Comparison of ENCODE assay signal across 8 cellular contexts in genomic region chrX:81377329-81377728, GRCh38.
DNase-seq lines count a peak whose midpoint lies in the region; ATAC-seq and TF ChIP-seq lines count a peak whose summit lies in the region.

No MANE protein-coding gene starts in this region.

- H3K4me3 Mint-ChIP-seq in activated T-cell treated with anti-CD3 and anti-CD28 coated beads, Interleukin-2, amount 50 U/mL, for 4 hours: no peak overlapping the region

- H3K27me3 ChIP-seq in PC-9 (ENCODE audit: insufficient read depth, low read depth): no peaks in the 10 kb centered on the region
- no peaks in the 10 kb centered on the region for H3K27me3 ChIP-seq in thoracic aorta (replicated peaks; ENCODE audit: insufficient read depth)

- H3K36me3 ChIP-seq in PC-9 (ENCODE audit: low read depth) (no peaks in the 10 kb centered on the region), thoracic aorta (no peaks in the 10 kb centered on the region)

- DNase-seq in NCI-H446 (lab: John Stamatoyannopoulos, UW) (peak; percentile 2 to 18), NCI-H446 treated with DMSO at 0.1 percent for 48 hours (lab: John Stamatoyannopoulos, UW) (no peak), PC-9 (no peak), fibroblast of pulmonary artery (ENCODE audit: low read depth) (peak; percentile 53), thoracic aorta (ENCODE audit: low spot score) (no peak), NCI-H2107 treated with DMSO at 0.1 percent for 48 hours (lab: John Stamatoyannopoulos, UW; ENCODE audit: unreplicated experiment) (no peak)
- no peak for DNase-seq in activated T-cell treated with anti-CD3 and anti-CD28 coated beads, Interleukin-2, amount 50 U/mL, for 4 hours

- ATAC-seq in thoracic aorta (ENCODE audit: insufficient number of reproducible peaks, low FRiP score, low read depth) (no peak), GM19455 (IDR thresholded peaks at IDR 0.05; ENCODE audit: unreplicated experiment) (no peak)
- no peak for ATAC-seq in activated T-cell treated with anti-CD3 and anti-CD28 coated beads, Interleukin-2, amount 50 U/mL, for 4 hours

- H2AFZ ChIP-seq in PC-9: no peak overlapping the region

- no TSS peak for BruUV-seq in PC-9 (replicated peaks; lab: Mats Ljungman, UMichigan)

- no peaks in the 10 kb centered on the region for H3K9me3 Mint-ChIP-seq in activated T-cell treated with anti-CD3 and anti-CD28 coated beads, Interleukin-2, amount 50 U/mL, for 4 hours

- H3K79me2 ChIP-seq in PC-9 (ENCODE audit: low read depth): no peaks in the 10 kb centered on the region

- H3K27ac ChIP-seq in PC-9: no peak overlapping the region
- no peak overlapping the region for H3K27ac ChIP-seq in thoracic aorta

- H3K9me2 ChIP-seq in PC-9 (ENCODE audit: insufficient read depth): no peaks in the 10 kb centered on the region

- intact Hi-C loops in PC-9 (cut with micrococcal nuclease; ENCODE audit: unreplicated experiment): loop anchor here (2.0 to 10.0 kb wide), 2 partner anchors 203 to 503 kb away; no protein-coding TSS in a partner anchor

- H3K4me3 ChIP-seq in PC-9 (no peak overlapping the region), fibroblast of pulmonary artery (replicated peaks; ENCODE audit: low read depth, low read length) (no peak overlapping the region), thoracic aorta (no peak overlapping the region)

- no peaks in the 10 kb centered on the region for H3K4me1 Mint-ChIP-seq in activated T-cell treated with anti-CD3 and anti-CD28 coated beads, Interleukin-2, amount 50 U/mL, for 4 hours (ENCODE audit: low read depth)

- CTCF ChIA-PET in PC-9 (lab: Charles Lee): no interaction called here

- no peaks in the 10 kb centered on the region for H3K36me3 Mint-ChIP-seq in activated T-cell treated with anti-CD3 and anti-CD28 coated beads, Interleukin-2, amount 50 U/mL, for 4 hours (ENCODE audit: insufficient read depth)

- no peaks in the 10 kb centered on the region for H3K9me3 ChIP-seq in PC-9 (ENCODE audit: insufficient read depth, low read depth)
- no peaks in the 10 kb centered on the region for H3K9me3 ChIP-seq in thoracic aorta

- H4K20me1 ChIP-seq in PC-9 (ENCODE audit: insufficient read depth): no peaks in the 10 kb centered on the region

- POLR2A ChIA-PET in PC-9 (lab: Charles Lee; ENCODE audit: unreplicated experiment): interaction anchor here (0.7 kb wide), 1 partner anchor 146 kb away, joined by 3 read pairs; no protein-coding TSS in a partner anchor

- no peaks in the 10 kb centered on the region for H3F3A ChIP-seq in PC-9 (ENCODE audit: insufficient read depth, low read depth)

- H3K27me3 Mint-ChIP-seq in activated T-cell treated with anti-CD3 and anti-CD28 coated beads, Interleukin-2, amount 50 U/mL, for 4 hours (ENCODE audit: low read depth): peaks cover 4% of the 10 kb centered on the region

- H3K4me2 ChIP-seq in PC-9: no peak overlapping the region

- peak; percentile 58 for TF ChIP-seq CTCF in PC-9 (conservative IDR thresholded peaks at IDR 0.05)
- peak; percentile 40 for TF ChIP-seq CTCF in fibroblast of pulmonary artery (IDR thresholded peaks at IDR 0.05; ENCODE audit: low read length, missing control alignments)
- TF ChIP-seq CTCF in thoracic aorta (IDR thresholded peaks at IDR 0.05): peak; percentile 52

- H3K4me1 ChIP-seq in PC-9 (replicated peaks; ENCODE audit: insufficient read depth): no peaks in the 10 kb centered on the region
- no peaks in the 10 kb centered on the region for H3K4me1 ChIP-seq in thoracic aorta (ENCODE audit: control insufficient read depth in 1 of 2, low read depth in 2 of 2)

Comparison
In these comparisons a context has a peak if more than half of its experiments do, and no peak if none do; other contexts are left out.
1. DNase-seq: peak in NCI-H446 (2 of 2) and fibroblast of pulmonary artery (single experiment); none in NCI-H446 treated with DMSO at 0.1 percent for 48 hours (single experiment), PC-9 (0 of 2), thoracic aorta (single experiment), activated T-cell treated with anti-CD3 and anti-CD28 coated beads, Interleukin-2, amount 50 U/mL, for 4 hours (single experiment) and NCI-H2107 treated with DMSO at 0.1 percent for 48 hours (single experiment).
2. Peak in every context shown above with its lines, with median percentiles within 50 percentile points of each other: CTCF ChIP-seq.